Comparison of ENCODE assay signal across 10 cellular contexts in the genomic region with DNA sequence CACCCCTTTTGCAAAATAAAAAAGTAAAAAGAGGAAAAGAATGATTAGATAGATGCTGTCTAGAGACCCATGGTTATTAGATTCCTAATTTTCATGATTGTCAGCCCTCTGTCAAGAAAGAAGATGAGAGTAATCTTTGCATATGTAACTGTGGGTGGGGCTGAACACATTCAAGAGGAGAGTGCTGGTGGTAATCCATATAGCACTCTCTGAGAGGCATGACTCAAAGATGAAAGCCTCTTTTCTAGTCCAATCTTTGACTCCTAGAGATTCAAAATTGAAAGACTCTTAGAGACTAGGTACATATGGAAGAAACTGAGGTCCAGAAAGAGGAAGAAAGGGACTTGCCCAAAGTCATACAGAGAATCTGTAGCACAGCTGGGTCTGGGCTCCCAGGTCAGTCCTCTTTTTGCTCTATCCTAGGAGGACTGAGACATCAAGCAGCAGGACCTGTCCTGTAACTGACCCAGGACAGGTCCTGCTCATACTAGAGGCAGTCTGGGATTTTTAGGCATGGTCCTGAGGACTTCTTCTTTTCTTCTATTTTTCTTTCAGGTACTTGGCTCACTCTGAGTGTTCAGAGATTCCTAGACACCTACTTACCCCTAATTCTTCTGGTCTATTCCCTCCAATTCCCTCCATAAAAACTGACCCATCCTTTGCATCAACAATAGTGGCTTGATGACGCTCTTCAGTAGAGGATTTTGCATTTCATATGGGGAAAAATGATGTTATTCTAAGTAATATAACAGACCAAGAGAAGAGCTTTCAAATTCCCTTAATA. TPM values are rescaled to one million over a fixed set of nuclear protein-coding genes. Genes with fewer than 3 reads are reported as not detected.
DNase-seq lines count a peak whose midpoint lies in the region; ATAC-seq and TF ChIP-seq lines count a peak whose summit lies in the region.
"Had no signal": no experiment of that assay in that cellular context is flagged by ENCODE, and none has a peak within 500 bp of the region (broad histone marks: within the 10 kb centered on the region; RNA-seq: fewer than 3 reads in every experiment).

No MANE protein-coding gene starts in this region.

- H3K4me1 Mint-ChIP-seq in T-helper 1 cell treated with Interleukin-12 subunit alpha and Interleukin-12 subunit beta and Interleukin-4 antibody, amounts not matched to agents 30 μg/mL and 1 μg/mL, for 36 hours (ENCODE audit: low read depth) = peaks cover 72% of the 10 kb centered on the region

- no peaks in the 10 kb centered on the region for H3K27me3 Mint-ChIP-seq in T-helper 1 cell treated with Interleukin-12 subunit alpha and Interleukin-12 subunit beta and Interleukin-4 antibody, amounts not matched to agents 30 μg/mL and 1 μg/mL, for 36 hours (ENCODE audit: low read depth)

- peaks cover 25% of the 10 kb centered on the region for H3K36me3 Mint-ChIP-seq in T-helper 1 cell treated with Interleukin-12 subunit alpha and Interleukin-12 subunit beta and Interleukin-4 antibody, amounts not matched to agents 30 μg/mL and 1 μg/mL, for 36 hours (ENCODE audit: low read depth)

- intact Hi-C loops in psoas muscle (cut with DNase I) = no loop called here

- peak overlapping the region; percentile 18 for H3K4me3 ChIP-seq in psoas muscle

- no peaks in the 10 kb centered on the region for H3K36me3 ChIP-seq in psoas muscle (ENCODE audit: insufficient read depth in 1 of 2, low read depth in 1 of 2)

- H3K9me3 ChIP-seq in psoas muscle = no peaks in the 10 kb centered on the region

- ATAC-seq in GM18517 (IDR thresholded peaks at IDR 0.05; ENCODE audit: unreplicated experiment) (peak; percentile 30), GM21786 (IDR thresholded peaks at IDR 0.05; ENCODE audit: unreplicated experiment) (peak; percentile 30), psoas muscle (no peak)

- H3K4me1 ChIP-seq in psoas muscle = no peaks in the 10 kb centered on the region

- peaks cover 0 to 6% (median 0%) of the 10 kb centered on the region in 3 donors for H3K27me3 ChIP-seq in psoas muscle (ENCODE audit: insufficient read depth in 3 of 3, low read length in 2 of 3)

- DNase-seq in psoas muscle (no peak), mesenteric fat pad (ENCODE audit: low spot score) (no peak), DMS53 treated with DMSO at 0.1 percent for 48 hours (lab: John Stamatoyannopoulos, UW; ENCODE audit: unreplicated experiment) (no peak), MV-4-11 (lab: John Stamatoyannopoulos, UW) (no peak), NK-92 (lab: John Stamatoyannopoulos, UW; ENCODE audit: unreplicated experiment) (no peak)
- DNase-seq: islet precursor cell, NCI-H510A treated with DMSO at 0.1 percent for 48 hours had no signal

- TF ChIP-seq CTCF in psoas muscle (IDR thresholded peaks at IDR 0.05) = no peak

- no peaks in the 10 kb centered on the region for H3K9me3 Mint-ChIP-seq in T-helper 1 cell treated with Interleukin-12 subunit alpha and Interleukin-12 subunit beta and Interleukin-4 antibody, amounts not matched to agents 30 μg/mL and 1 μg/mL, for 36 hours

- 26 to 92% (median 88%) methylated on average over 1 of the region's 1 CpG for WGBS in psoas muscle, 3 donors

- H3K27ac ChIP-seq in psoas muscle = no peak overlapping the region

- peak overlapping the region; percentile 85 for H3K27ac Mint-ChIP-seq in T-helper 1 cell treated with Interleukin-12 subunit alpha and Interleukin-12 subunit beta and Interleukin-4 antibody, amounts not matched to agents 30 μg/mL and 1 μg/mL, for 36 hours

- H3K4me3 Mint-ChIP-seq in T-helper 1 cell treated with Interleukin-12 subunit alpha and Interleukin-12 subunit beta and Interleukin-4 antibody, amounts not matched to agents 30 μg/mL and 1 μg/mL, for 36 hours = peak overlapping the region; percentile 69

RNA-seq across cellular contexts. Expression of gene VSIG4, which starts 23.8 kb away (rescaled TPM):
- total RNA-seq in psoas muscle = 10 to 100 TPM; 12.0 to 24.5 (median 14.9) TPM
- polyA plus RNA-seq in psoas muscle = 10 to 100 TPM in 1 of 3 donors, 1 to 10 TPM in 2; 5.8 to 15.1 (median 6.7) TPM
- total RNA-seq in mesenteric fat pad = 448 TPM

Comparison
In these comparisons a context has a peak if more than half of its experiments do, and no peak if none do; other contexts are left out.
1. ATAC-seq: peak in GM18517 (single experiment) and GM21786 (single experiment); none in psoas muscle (0 of 4).
2. RNA of gene VSIG4, which starts 23.8 kb away (total RNA-seq): 448 TPM in mesenteric fat pad (single experiment); 12.0 to 24.5 TPM in psoas muscle; every median in the first group is over 10 times any median in the second.